Comparison of ENCODE assay signal across 7 cellular contexts in the genomic region with DNA sequence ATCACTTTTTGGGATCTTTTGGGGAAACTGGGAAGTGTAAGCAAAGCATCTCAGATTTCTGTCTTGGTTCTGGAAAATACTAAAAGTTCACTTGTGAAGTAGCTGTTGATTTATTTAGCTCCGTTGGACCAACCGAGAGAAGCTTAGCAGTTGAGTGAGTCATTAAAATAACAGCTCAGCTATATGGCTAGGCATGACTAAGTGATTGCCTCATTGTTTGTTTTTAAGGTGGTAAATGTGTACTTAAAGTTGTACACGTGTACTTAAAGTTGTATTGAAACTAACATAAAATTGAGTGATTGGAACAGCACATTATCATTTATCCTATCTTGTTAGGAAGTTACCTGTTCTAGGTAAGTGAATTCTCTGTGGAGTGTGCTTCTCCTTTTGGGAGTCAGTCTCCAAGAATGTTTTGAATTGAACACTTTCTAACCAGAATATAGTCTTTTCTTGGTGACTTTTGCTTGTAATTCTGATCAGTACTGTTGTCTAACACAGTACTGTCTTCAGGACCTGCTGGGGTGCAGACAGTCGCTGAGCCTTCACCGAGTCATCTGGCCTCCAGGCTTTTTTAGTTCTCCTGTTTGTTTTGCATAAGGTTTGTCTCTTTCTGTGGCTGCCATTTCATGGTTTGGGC. TPM values are rescaled to one million over a fixed set of nuclear protein-coding genes. Genes with fewer than 3 reads are reported as not detected.
DNase-seq lines count a peak whose midpoint lies in the region; ATAC-seq and TF ChIP-seq lines count a peak whose summit lies in the region.

No MANE protein-coding gene starts in this region.

- peaks cover 32 to 39% of the 10 kb centered on the region in 2 donors for H3K4me1 ChIP-seq in duodenal mucosa (ENCODE audit: control insufficient read depth in 1 of 2, insufficient read depth in 2 of 2, low read length in 2 of 2)

- ATAC-seq in HG02885 (IDR thresholded peaks at IDR 0.05; ENCODE audit: poor library complexity, unreplicated experiment) = peak; percentile 24
- ATAC-seq in HG02571 (IDR thresholded peaks at IDR 0.05; ENCODE audit: unreplicated experiment) = no peak

- H3K27me3 ChIP-seq in duodenal mucosa (ENCODE audit: control insufficient read depth in 1 of 2, insufficient read depth in 2 of 2, low read length in 2 of 2) (no peaks in the 10 kb centered on the region), dorsolateral prefrontal cortex (no peaks in the 10 kb centered on the region)

- peak overlapping the region; percentile 61 for H3K4me3 Mint-ChIP-seq in nephron progenitor cell

- DNase-seq in GF-D8 (lab: John Stamatoyannopoulos, UW) (peak; percentile 63), RPMI8226 (peak; percentile 54), nephron progenitor cell (no peak), dorsolateral prefrontal cortex (no peak)

- no peaks in the 10 kb centered on the region for H3K9me3 Mint-ChIP-seq in nephron progenitor cell

- H3K36me3 ChIP-seq in duodenal mucosa (ENCODE audit: control insufficient read depth in 1 of 2, insufficient read depth in 2 of 2, low read length in 2 of 2) = peaks cover 0 to 30% of the 10 kb centered on the region in 2 donors

- intact Hi-C loops in dorsolateral prefrontal cortex (cut with DNase I) = loop anchor here (5.0 kb wide), 2 partner anchors 196 to 286 kb away; partner anchors contain the start of genes CUL4A (in 1 of the 2), LAMP1 (in 1 of the 2) and PCID2 (in 1 of the 2)

- H3K4me3 ChIP-seq in duodenal mucosa (ENCODE audit: low read depth in 1 of 2, low read length in 2 of 2) (peak overlapping the region; percentile 18 to 32), dorsolateral prefrontal cortex (peak overlapping the region in 4 of 59 donors; percentile 1 to 12 (median 4))

- H3K9me3 ChIP-seq in duodenal mucosa (ENCODE audit: control insufficient read depth in 1 of 2, low read length in 2 of 2) = no peaks in the 10 kb centered on the region

- H3K27ac ChIP-seq in duodenal mucosa (ENCODE audit: low read depth, low read length) = peak overlapping the region; percentile 26
- peak overlapping the region in 13 of 59 donors; percentile 1 to 48 (median 13) for H3K27ac ChIP-seq in dorsolateral prefrontal cortex

- peak overlapping the region; percentile 40 for H3K27ac Mint-ChIP-seq in nephron progenitor cell

- TF ChIP-seq CTCF in nephron progenitor cell (IDR thresholded peaks at IDR 0.05) (no peak), dorsolateral prefrontal cortex (IDR thresholded peaks at IDR 0.05 in 54 of 56, conservative IDR thresholded peaks at IDR 0.05 in 2 of 56; ENCODE audit: low read depth in 1 of 56, partially characterized antibody in 56 of 56) (no peak)

- H3K27me3 Mint-ChIP-seq in nephron progenitor cell (ENCODE audit: low read depth, poor library complexity) = peaks cover 3% of the 10 kb centered on the region

- H3K4me1 Mint-ChIP-seq in nephron progenitor cell = peaks cover 67% of the 10 kb centered on the region

- H3K9ac ChIP-seq in duodenal mucosa (ENCODE audit: low read depth in 1 of 2, low read length in 2 of 2) = peak overlapping the region in 1 of 2 donors; percentile 44

- H3K36me3 Mint-ChIP-seq in nephron progenitor cell (ENCODE audit: low read depth) = peaks cover 18% of the 10 kb centered on the region

RNA-seq across cellular contexts. Expression of gene DCUN1D2, which starts 2.9 kb away (rescaled TPM):
- 10 to 100 TPM; 27.6 to 95.6 (median 60.2) TPM for total RNA-seq in dorsolateral prefrontal cortex

RNA-seq across cellular contexts. Expression of gene ADPRHL1, which starts 40.1 kb away (rescaled TPM):
- 10 to 100 TPM in 115 of 120 experiments, 1 to 10 TPM in 5; 5.4 to 26.4 (median 17.8) TPM for total RNA-seq in dorsolateral prefrontal cortex

Comparison
In these comparisons a context has a peak if more than half of its experiments do, and no peak if none do; other contexts are left out.
1. DNase-seq: peak in GF-D8 (single experiment) and RPMI8226 (single experiment); none in nephron progenitor cell (single experiment) and dorsolateral prefrontal cortex (0 of 10).